23 cellular contexts compared by ENCODE assay signal in the genomic region with DNA sequence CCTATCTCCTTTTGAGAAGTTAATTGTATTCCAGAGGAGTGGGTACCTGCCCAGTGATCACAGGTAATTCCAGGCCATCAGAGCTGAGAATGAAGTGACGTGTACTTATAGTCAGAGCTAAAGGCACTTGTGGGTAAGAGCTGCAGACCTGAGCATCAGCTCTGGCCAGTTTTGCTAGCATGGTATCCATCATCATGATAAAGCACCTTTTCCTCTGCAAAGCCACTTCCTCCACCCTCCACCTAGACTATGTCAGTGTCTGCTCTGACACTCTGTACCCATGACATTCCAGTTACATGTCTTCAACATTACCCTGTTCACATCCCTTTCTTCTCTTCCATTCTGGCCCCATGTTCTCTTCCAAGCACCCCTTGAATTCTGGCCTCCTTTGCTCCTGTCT.
"Had no signal": no experiment of that assay in that cellular context is flagged by ENCODE, and none has a peak within 500 bp of the region (broad histone marks: within the 10 kb centered on the region; RNA-seq: fewer than 3 reads in every experiment).

No MANE protein-coding gene starts in this region.

- DNase-seq: activated CD4-positive, alpha-beta T cell treated with anti-CD3 and anti-CD28 coated beads for 48 hours; activated CD4-positive, alpha-beta T cell treated with anti-CD3 and anti-CD28 coated beads, Interleukin-2, amount 50 U/mL, for 48 hours; activated naive CD8-positive, alpha-beta T cell treated with anti-CD3 and anti-CD28 coated beads, Interleukin-2, amount 50 U/mL, for 24 hours; activated T-cell treated with anti-CD3 and anti-CD28 coated beads, Interleukin-2, amount 50 U/mL, for 48 hours; dermis blood vessel endothelial cell; effector CD8-positive, alpha-beta T cell; left ventricle myocardium inferior; naive B cell; nephron progenitor cell; psoas muscle; stimulated activated CD4-positive, alpha-beta T cell treated with anti-CD3 and anti-CD28 coated beads, Interleukin-15, amount 100 ng/mL, for 24 hours; stimulated activated naive CD4-positive, alpha-beta T cell treated with Interleukin-2 at 50 U/mL for 16 hours; WERI-Rb-1 had no signal

- H3K36me3 Mint-ChIP-seq: activated naive CD4-positive, alpha-beta T cell treated with anti-CD3 and anti-CD28 coated beads, Interleukin-2, amount 50 U/mL, for 24 hours; naive B cell had no signal

- ATAC-seq: activated CD4-positive, CD25-positive, alpha-beta regulatory T cell treated with anti-CD3 and anti-CD28 coated beads, Interleukin-2, amount 50 U/mL, for 24 hours; activated naive CD8-positive, alpha-beta T cell treated with anti-CD3 and anti-CD28 coated beads, Interleukin-2, amount 50 U/mL, for 24 hours; pancreas; psoas muscle had no signal

- H3K36me3 ChIP-seq: breast epithelium, left ventricle myocardium inferior, neutrophil, pancreas had no signal

- H3K27ac ChIP-seq: breast epithelium, epithelial cell of prostate, left ventricle myocardium inferior, neutrophil, pancreas, psoas muscle, tibial nerve, WERI-Rb-1 had no signal

- H3K9me3 ChIP-seq: breast epithelium, left ventricle myocardium inferior, neutrophil, pancreas, psoas muscle, tibial nerve had no signal

- H3K4me1 Mint-ChIP-seq: activated naive CD4-positive, alpha-beta T cell treated with anti-CD3 and anti-CD28 coated beads, Interleukin-2, amount 50 U/mL, for 24 hours; activated naive CD8-positive, alpha-beta T cell treated with anti-CD3 and anti-CD28 coated beads, Interleukin-2, amount 50 U/mL, for 24 hours; central memory CD8-positive, alpha-beta T cell; naive B cell had no signal

- H3K9me3 Mint-ChIP-seq: activated naive CD4-positive, alpha-beta T cell treated with anti-CD3 and anti-CD28 coated beads, Interleukin-2, amount 50 U/mL, for 24 hours; activated naive CD8-positive, alpha-beta T cell treated with anti-CD3 and anti-CD28 coated beads, Interleukin-2, amount 50 U/mL, for 24 hours; activated T-helper 2 cell treated with anti-CD3 and anti-CD28 coated beads, Interferon-gamma antibody, Interleukin-2, Interleukin-4, amounts not matched to agents 10 μg/mL and 5 μg/mL and 100 μg/mL, durations not matched to agents 14 hours and 24 hours and 36 hours; central memory CD8-positive, alpha-beta T cell; naive B cell; nephron progenitor cell had no signal

- H3K4me1 ChIP-seq: breast epithelium, left ventricle myocardium inferior, pancreas, psoas muscle had no signal

- H3K4me3 ChIP-seq: breast epithelium, left ventricle myocardium inferior, lung, pancreas, psoas muscle, tibial nerve had no signal

- H3K27me3 ChIP-seq: breast epithelium, pancreas, tibial nerve had no signal

- H3K27ac Mint-ChIP-seq: activated naive CD4-positive, alpha-beta T cell treated with anti-CD3 and anti-CD28 coated beads, Interleukin-2, amount 50 U/mL, for 24 hours; activated naive CD8-positive, alpha-beta T cell treated with anti-CD3 and anti-CD28 coated beads, Interleukin-2, amount 50 U/mL, for 24 hours; activated T-helper 2 cell treated with anti-CD3 and anti-CD28 coated beads, Interferon-gamma antibody, Interleukin-2, Interleukin-4, amounts not matched to agents 10 μg/mL and 5 μg/mL and 100 μg/mL, durations not matched to agents 14 hours and 24 hours and 36 hours; naive B cell; nephron progenitor cell had no signal

- H3K4me3 Mint-ChIP-seq: activated naive CD4-positive, alpha-beta T cell treated with anti-CD3 and anti-CD28 coated beads, Interleukin-2, amount 50 U/mL, for 24 hours; activated naive CD8-positive, alpha-beta T cell treated with anti-CD3 and anti-CD28 coated beads, Interleukin-2, amount 50 U/mL, for 24 hours; central memory CD8-positive, alpha-beta T cell; naive B cell; nephron progenitor cell had no signal
